ENCODE assay signal across 8 cellular contexts in the genomic region with DNA sequence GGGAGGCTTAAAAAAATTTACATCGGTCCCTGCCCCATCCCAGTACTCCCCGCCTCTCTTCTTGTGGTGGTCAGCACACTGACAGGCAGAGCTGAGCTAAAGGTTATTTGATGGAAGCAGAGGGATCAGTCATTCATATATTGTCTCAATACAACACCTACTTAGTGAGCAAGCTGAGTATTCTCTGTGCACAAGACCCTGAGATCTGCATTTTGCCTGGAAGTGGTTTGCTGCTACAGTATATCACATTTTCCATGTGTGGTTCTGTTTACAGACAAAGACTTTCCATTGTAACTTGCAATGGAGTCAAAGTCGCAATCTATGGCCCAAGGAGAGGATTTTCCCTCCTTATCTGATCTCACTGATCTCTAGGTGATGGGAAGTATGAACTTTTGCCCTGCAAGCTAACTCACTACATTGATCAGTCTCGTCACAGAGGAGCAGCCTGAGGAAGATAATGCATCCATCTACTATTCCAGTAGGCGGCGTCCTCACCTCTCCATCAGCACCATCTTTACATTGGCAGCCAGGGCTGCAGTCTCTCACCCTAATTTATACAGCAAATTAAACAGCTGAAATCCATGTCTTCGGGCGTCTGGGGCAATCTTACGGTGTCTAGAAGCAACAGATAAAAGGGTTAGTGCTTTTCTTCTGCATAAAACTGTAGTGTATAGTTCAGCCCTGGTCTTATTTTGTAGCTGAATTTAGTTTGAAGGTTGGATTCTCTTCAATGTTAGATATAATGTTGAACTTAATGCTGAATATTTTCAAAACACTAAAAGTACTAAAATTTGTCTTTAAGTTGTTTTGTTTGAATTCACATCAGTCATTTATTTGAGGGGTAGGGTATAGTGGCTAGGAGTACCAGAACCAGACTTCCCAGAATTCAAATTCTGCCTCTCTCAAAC. TPM values are rescaled to one million over a fixed set of nuclear protein-coding genes. Genes with fewer than 3 reads are reported as not detected.
A peak's percentile ranks its signal among the peaks of the same experiment; 100 is the strongest.
DNase-seq lines count a peak whose midpoint lies in the region; ATAC-seq and TF ChIP-seq lines count a peak whose summit lies in the region.

No MANE protein-coding gene starts in this region.

- H3K36me3 Mint-ChIP-seq in CD4-positive, alpha-beta T cell (ENCODE audit: low read depth) = peaks cover 18% of the 10 kb centered on the region
- H3K36me3 Mint-ChIP-seq in activated CD4-positive, alpha-beta T cell treated with anti-CD3 and anti-CD28 coated beads for 36 hours (ENCODE audit: low read depth) = no peaks in the 10 kb centered on the region

- peaks cover 47% of the 10 kb centered on the region for H3K4me1 Mint-ChIP-seq in CD4-positive, alpha-beta T cell (ENCODE audit: low read depth)
- peaks cover 69% of the 10 kb centered on the region for H3K4me1 Mint-ChIP-seq in activated CD4-positive, alpha-beta T cell treated with anti-CD3 and anti-CD28 coated beads for 36 hours

- H3K27ac ChIP-seq in CD4-positive, alpha-beta T cell (ENCODE audit: low read depth, low read length) = no peak overlapping the region
- H3K27ac ChIP-seq in testis = no peak overlapping the region

- peak; percentile 93 for TF ChIP-seq CTCF in CD4-positive, alpha-beta T cell (IDR thresholded peaks at IDR 0.05)
- peak; percentile 13 to 73 (median 62) for TF ChIP-seq CTCF in testis (IDR thresholded peaks at IDR 0.05)

- H3K27me3 Mint-ChIP-seq in CD4-positive, alpha-beta T cell = no peaks in the 10 kb centered on the region
- H3K27me3 Mint-ChIP-seq in activated CD4-positive, alpha-beta T cell treated with anti-CD3 and anti-CD28 coated beads for 36 hours = no peaks in the 10 kb centered on the region

- POLR2A ChIA-PET in CD4-positive, alpha-beta T cell (lab: Charles Lee) = interaction anchor here (0.7 to 1.5 kb wide), 4 partner anchors 10 to 153 kb away, joined by 3 to 11 read pairs (median 4); no protein-coding TSS in a partner anchor
- POLR2A ChIA-PET in activated CD4-positive, alpha-beta T cell treated with anti-CD3 and anti-CD28 coated beads for 36 hours (lab: Charles Lee) = interaction anchor here (0.7 to 1.0 kb wide), 2 partner anchors 155 to 191 kb away, joined by 3 read pairs; no protein-coding TSS in a partner anchor

- CTCF ChIA-PET in CD4-positive, alpha-beta T cell (lab: Charles Lee) = interaction anchor here (0.6 to 2.0 kb wide), 23 partner anchors 10 to 808 kb away, joined by 3 to 25 read pairs (median 4); partner anchors contain the start of gene SLC30A1
- CTCF ChIA-PET in activated CD4-positive, alpha-beta T cell treated with anti-CD3 and anti-CD28 coated beads for 36 hours (lab: Charles Lee) = interaction anchor here (0.5 to 4.1 kb wide), 37 partner anchors 9 to 335 kb away, joined by 3 to 23 read pairs (median 4); no protein-coding TSS in a partner anchor

- H3K27ac Mint-ChIP-seq in CD4-positive, alpha-beta T cell = no peak overlapping the region
- peak overlapping the region; percentile 42 for H3K27ac Mint-ChIP-seq in activated CD4-positive, alpha-beta T cell treated with anti-CD3 and anti-CD28 coated beads for 36 hours

- H3K4me1 ChIP-seq in testis = peaks cover 10% of the 10 kb centered on the region

- intact Hi-C loops in CD4-positive, alpha-beta T cell (cut with DNase I, micrococcal nuclease) = loop anchor here (1.0 to 10.0 kb wide), 7 partner anchors 30 to 332 kb away; no protein-coding TSS in a partner anchor
- intact Hi-C loops in activated CD4-positive, alpha-beta T cell treated with anti-CD3 and anti-CD28 coated beads for 36 hours (cut with DNase I, micrococcal nuclease) = loop anchor here (1.0 to 10.0 kb wide), 12 partner anchors 18 to 877 kb away; partner anchors contain the start of gene RCOR3 (in 2 of the 2)
- intact Hi-C loops in testis (cut with DNase I; ENCODE audit: low total_unique reads) = no loop called here

- no peak overlapping the region for H3K4me3 ChIP-seq in testis

- WGBS in testis, 2 donors = 42 to 45% methylated on average over 9 of the region's 9 CpGs

- H3K4me3 Mint-ChIP-seq in CD4-positive, alpha-beta T cell = peak overlapping the region; percentile 55
- H3K4me3 Mint-ChIP-seq in activated CD4-positive, alpha-beta T cell treated with anti-CD3 and anti-CD28 coated beads for 36 hours = no peak overlapping the region

- H3K36me3 ChIP-seq in testis (ENCODE audit: low read depth, missing control alignments) = no peaks in the 10 kb centered on the region

- TF ChIP-seq POLR2A in testis (IDR thresholded peaks at IDR 0.05) = no peak

- H3K27me3 ChIP-seq in CD4-positive, alpha-beta T cell (ENCODE audit: control insufficient read depth, insufficient read depth, low read length) = no peaks in the 10 kb centered on the region
- H3K27me3 ChIP-seq in testis = no peaks in the 10 kb centered on the region

- DNase-seq in CD4-positive, alpha-beta T cell = peak; percentile 46 to 64 (median 56)
- DNase-seq in NCI-H2227 treated with DMSO at 0.1 percent for 48 hours (lab: John Stamatoyannopoulos, UW) = peak; percentile 85
- peak; percentile 81 for DNase-seq in activated CD4-positive, alpha-beta T cell treated with anti-CD3 and anti-CD28 coated beads for 36 hours
- DNase-seq in effector CD4-positive, alpha-beta T cell = peak; percentile 48
- peak; percentile 59 for DNase-seq in myocyte (ENCODE audit: low read depth)
- DNase-seq in testis = peak; percentile 80

- peak; percentile 71 for ATAC-seq in CD4-positive, alpha-beta T cell (ENCODE audit: poor library complexity)
- peak; percentile 38 for ATAC-seq in GM19025 (IDR thresholded peaks at IDR 0.05; ENCODE audit: low read depth, unreplicated experiment)
- ATAC-seq in HG03280 (IDR thresholded peaks at IDR 0.05; ENCODE audit: unreplicated experiment) = peak; percentile 63
- ATAC-seq in activated CD4-positive, alpha-beta T cell treated with anti-CD3 and anti-CD28 coated beads for 36 hours = peak; percentile 83

- no peaks in the 10 kb centered on the region for H3K9me3 Mint-ChIP-seq in CD4-positive, alpha-beta T cell
- H3K9me3 Mint-ChIP-seq in activated CD4-positive, alpha-beta T cell treated with anti-CD3 and anti-CD28 coated beads for 36 hours (ENCODE audit: low read depth) = no peaks in the 10 kb centered on the region

- no peaks in the 10 kb centered on the region for H3K9me3 ChIP-seq in CD4-positive, alpha-beta T cell (ENCODE audit: control insufficient read depth, low read length)
- H3K9me3 ChIP-seq in testis = no peaks in the 10 kb centered on the region

RNA-seq across cellular contexts. Expression of gene TRAF5, which starts 3.2 kb away (rescaled TPM):
- 10 to 100 TPM; 21.9 to 23.2 TPM for total RNA-seq in CD4-positive, alpha-beta T cell
- total RNA-seq in activated CD4-positive, alpha-beta T cell treated with anti-CD3 and anti-CD28 coated beads for 36 hours = 10 to 100 TPM; 28.0 to 32.2 TPM
- 6.6 and 19.8 TPM in 2 replicates for total RNA-seq in myocyte
- polyA plus RNA-seq in myocyte (2012) = 6.4 TPM
- total RNA-seq in testis = 10 to 100 TPM; 20.3 to 22.2 TPM
- polyA plus RNA-seq in testis (ENCODE audit: insufficient read depth, low read depth, low replicate concordance) = 25.1 TPM
